In genomic region chr6:44496705-44497369, GRCh38 we compare ENCODE assay signal across 19 cellular contexts.
"Had no signal": no experiment of that assay in that cellular context is flagged by ENCODE, and none has a peak within 500 bp of the region (broad histone marks: within the 10 kb centered on the region; RNA-seq: fewer than 3 reads in every experiment).

No MANE protein-coding gene starts in this region.

- H3K27ac ChIP-seq: brain microvascular endothelial cell, heart left ventricle, parathyroid adenoma, upper lobe of right lung had no signal

- H3K9ac ChIP-seq: parathyroid adenoma had no signal

- H3K4me1 Mint-ChIP-seq: activated naive CD4-positive, alpha-beta T cell treated with anti-CD3 and anti-CD28 coated beads, Interleukin-2, amount 50 U/mL, for 24 hours; memory B cell; nephron had no signal

- H3K4me3 ChIP-seq: heart left ventricle, upper lobe of right lung had no signal

- H3K4me1 ChIP-seq: heart left ventricle, parathyroid adenoma, upper lobe of right lung had no signal

- H3K27ac Mint-ChIP-seq: activated naive CD4-positive, alpha-beta T cell treated with anti-CD3 and anti-CD28 coated beads, Interleukin-2, amount 50 U/mL, for 24 hours; activated T-cell treated with anti-CD3 and anti-CD28 coated beads, Interleukin-2, amount 50 U/mL, for 72 hours; memory B cell; nephron had no signal

- ATAC-seq: activated T-cell treated with anti-CD3 and anti-CD28 coated beads, Interleukin-2, amount 50 U/mL, for 72 hours; upper lobe of right lung had no signal

- H3K9me3 ChIP-seq: upper lobe of right lung had no signal

- H3K4me3 Mint-ChIP-seq: activated naive CD4-positive, alpha-beta T cell treated with anti-CD3 and anti-CD28 coated beads, Interleukin-2, amount 50 U/mL, for 24 hours; activated T-cell treated with anti-CD3 and anti-CD28 coated beads, Interleukin-2, amount 50 U/mL, for 72 hours; memory B cell; nephron had no signal

- H2AFZ ChIP-seq: parathyroid adenoma had no signal

- H3K27me3 ChIP-seq: brain microvascular endothelial cell, heart left ventricle, upper lobe of right lung had no signal

- DNase-seq: activated CD4-positive, alpha-beta T cell treated with anti-CD3 and anti-CD28 coated beads for 1 hour; activated CD4-positive, alpha-beta T cell treated with anti-CD3 and anti-CD28 coated beads, Interleukin-2, amount 50 U/mL, for 1 hour; activated gamma-delta T cell treated with Interleukin-2 at 50 U/mL for 16 hours; activated T-cell treated with anti-CD3 and anti-CD28 coated beads, Interleukin-2, amount 50 U/mL, for 72 hours; anterior cingulate cortex; brain microvascular endothelial cell; dermis blood vessel endothelial cell; effector memory CD4-positive, alpha-beta T cell; heart left ventricle; left cardiac atrium; stimulated activated CD4-positive, alpha-beta T cell treated with anti-CD3 and anti-CD28 coated beads, Interleukin-2, amount 100 ng/mL, for 48 hours; stimulated activated naive CD4-positive, alpha-beta T cell treated with Interleukin-2 at 50 U/mL for 16 hours; T-helper 1 cell; T-helper 9 cell; upper lobe of right lung had no signal

- H3K36me3 Mint-ChIP-seq: activated naive CD4-positive, alpha-beta T cell treated with anti-CD3 and anti-CD28 coated beads, Interleukin-2, amount 50 U/mL, for 24 hours; memory B cell had no signal

- H3K9me3 Mint-ChIP-seq: activated naive CD4-positive, alpha-beta T cell treated with anti-CD3 and anti-CD28 coated beads, Interleukin-2, amount 50 U/mL, for 24 hours; memory B cell had no signal

- H3K79me2 ChIP-seq: parathyroid adenoma had no signal
